ENCODE assay signal across 9 cellular contexts in the genomic region with DNA sequence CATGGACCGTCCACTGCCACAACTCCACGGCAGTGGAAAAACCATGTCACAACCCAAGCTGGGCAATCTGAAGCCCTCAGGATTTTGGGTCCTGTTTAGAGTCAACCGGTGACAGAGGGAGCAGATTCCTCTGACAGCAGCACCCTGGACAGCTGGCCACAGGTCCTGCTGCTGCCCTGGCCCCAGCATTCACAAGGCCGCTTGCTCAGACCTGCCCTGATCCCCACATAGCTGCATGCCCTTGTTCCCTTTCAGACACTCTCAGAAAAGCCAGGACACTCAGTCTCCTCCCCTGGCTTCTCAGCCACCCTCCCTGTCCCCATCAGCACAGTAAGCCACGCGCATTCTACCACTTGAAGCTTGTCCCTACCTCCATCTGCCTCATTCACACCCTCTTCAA. TPM values are rescaled to one million over a fixed set of nuclear protein-coding genes. Genes with fewer than 3 reads are reported as not detected.
DNase-seq lines count a peak whose midpoint lies in the region; TF ChIP-seq lines count a peak whose summit lies in the region.
"Had no signal": no experiment of that assay in that cellular context is flagged by ENCODE, and none has a peak within 500 bp of the region (broad histone marks: within the 10 kb centered on the region; RNA-seq: fewer than 3 reads in every experiment).

No MANE protein-coding gene starts in this region.

- BruUV-seq in PC-9 (replicated peaks; lab: Mats Ljungman, UMichigan) = no TSS peak

- H3K4me2 ChIP-seq in GM23248 (ENCODE audit: unreplicated experiment) (peak overlapping the region; percentile 86), PC-9 (peak overlapping the region; percentile 100)

- H3K79me2 ChIP-seq in GM23248 (ENCODE audit: insufficient read depth) (peaks cover 33% of the 10 kb centered on the region), PC-9 (ENCODE audit: low read depth) (peaks cover 25% of the 10 kb centered on the region)

- in situ Hi-C loops in GM23248 (cut with MboI) = no loop called here

- DNase-seq in GM23248 = peak; percentile 23
- no peak for DNase-seq in PC-9
- no peak for DNase-seq in epithelial cell of esophagus (ENCODE audit: low read depth)
- peak; percentile 38 for DNase-seq in posterior vena cava (ENCODE audit: low spot score)
- DNase-seq in GM20000 (ENCODE audit: low spot score) = no peak
- no peak for DNase-seq in esophagus muscularis mucosa (ENCODE audit: extremely low spot score)
- DNase-seq in DMS 273 (lab: John Stamatoyannopoulos, UW; ENCODE audit: unreplicated experiment) = no peak
- DNase-seq: GOT3, retina had no signal

- H3K36me3 ChIP-seq in GM23248 (ENCODE audit: low read depth) = no peaks in the 10 kb centered on the region; the same call in 1 of the 2 replicates
- peaks cover 28% of the 10 kb centered on the region; the same call in 1 of the 2 replicates for H3K36me3 ChIP-seq in PC-9 (ENCODE audit: low read depth)
- peaks cover 42 to 46% (median 43%) of the 10 kb centered on the region in 4 donors for H3K36me3 ChIP-seq in esophagus muscularis mucosa

- TF ChIP-seq EP300 in esophagus muscularis mucosa (IDR thresholded peaks at IDR 0.05) = no peak

- H4K20me1 ChIP-seq in GM23248 (ENCODE audit: insufficient read depth) (no peaks in the 10 kb centered on the region), PC-9 (ENCODE audit: insufficient read depth) (no peaks in the 10 kb centered on the region; the same call in 1 of the 2 replicates)

- H3K9ac ChIP-seq in GM23248 = peak overlapping the region; percentile 95

- CTCF ChIA-PET in PC-9 (lab: Charles Lee) = no interaction called here

- POLR2A ChIA-PET in PC-9 (lab: Charles Lee; ENCODE audit: unreplicated experiment) = no interaction called here

- H3K27ac ChIP-seq in GM23248 (no peak overlapping the region), PC-9 (no peak overlapping the region), esophagus muscularis mucosa (replicated peaks in 1 of 4) (no peak overlapping the region)

- 95% methylated on average over 6 of the region's 6 CpGs for WGBS in GM23248 (ENCODE audit: low coverage in 1 of 2, low lambda C conversion rate in 2 of 2, missing lambda C conversion rate in 2 of 2), 2 experiments
- 92% methylated on average over 4 of the region's 6 CpGs for WGBS in esophagus muscularis mucosa

- TF ChIP-seq CTCF in PC-9 (conservative IDR thresholded peaks at IDR 0.05) (no peak), epithelial cell of esophagus (IDR thresholded peaks at IDR 0.05; ENCODE audit: insufficient read depth, low read depth, low read length, missing control alignments) (no peak), GM20000 (IDR thresholded peaks at IDR 0.05; ENCODE audit: extremely low read depth, missing control alignments) (no peak), esophagus muscularis mucosa (IDR thresholded peaks at IDR 0.05) (no peak)

- no peaks in the 10 kb centered on the region for H3K9me3 ChIP-seq in GM23248 (ENCODE audit: low read depth)
- H3K9me3 ChIP-seq in PC-9 (ENCODE audit: insufficient read depth, low read depth) = no peaks in the 10 kb centered on the region
- no peaks in the 10 kb centered on the region for H3K9me3 ChIP-seq in esophagus muscularis mucosa

- H3K27me3 ChIP-seq in GM23248 (replicated peaks; ENCODE audit: insufficient read depth) (no peaks in the 10 kb centered on the region), PC-9 (ENCODE audit: insufficient read depth, low read depth) (peaks cover 13% of the 10 kb centered on the region), esophagus muscularis mucosa (no peaks in the 10 kb centered on the region)

- H3K9me2 ChIP-seq in GM23248 (ENCODE audit: insufficient read depth) = no peaks in the 10 kb centered on the region
- H3K9me2 ChIP-seq in PC-9 (ENCODE audit: insufficient read depth) = no peaks in the 10 kb centered on the region

- H2AFZ ChIP-seq in GM23248 (no peak overlapping the region), PC-9 (no peak overlapping the region)

- no peak for TF ChIP-seq POLR2A in esophagus muscularis mucosa (IDR thresholded peaks at IDR 0.05; ENCODE audit: low read depth)

- intact Hi-C loops in PC-9 (cut with micrococcal nuclease; ENCODE audit: unreplicated experiment) = no loop called here
- intact Hi-C loops in posterior vena cava (cut with DNase I) = no loop called here
- intact Hi-C loops in esophagus muscularis mucosa (cut with DNase I) = no loop called here

- peak overlapping the region; percentile 72; the same call in 1 of the 2 replicates for H3K4me3 ChIP-seq in GM23248
- peak overlapping the region; percentile 92; the same call in 1 of the 2 replicates for H3K4me3 ChIP-seq in PC-9
- peak overlapping the region; percentile 92 for H3K4me3 ChIP-seq in epithelial cell of esophagus (ENCODE audit: low read length)
- no peak overlapping the region for H3K4me3 ChIP-seq in esophagus muscularis mucosa

- H3K4me1 ChIP-seq in GM23248 (ENCODE audit: insufficient read depth) = peaks cover 12% of the 10 kb centered on the region; the same call in 1 of the 2 replicates
- H3K4me1 ChIP-seq in PC-9 (replicated peaks; ENCODE audit: insufficient read depth) = peaks cover 17% of the 10 kb centered on the region
- peaks cover 16 to 28% (median 23%) of the 10 kb centered on the region in 4 donors for H3K4me1 ChIP-seq in esophagus muscularis mucosa

- H3F3A ChIP-seq in GM23248 (ENCODE audit: insufficient read depth) (no peaks in the 10 kb centered on the region), PC-9 (ENCODE audit: insufficient read depth, low read depth) (no peaks in the 10 kb centered on the region)

RNA-seq across cellular contexts. Expression of a gene that starts 1.6 kb away (rescaled TPM):
- 114 and 255 TPM in 2 replicates for total RNA-seq in GM23248 (2014; rRNA removed; shearing (Covaris generic))
- polyA plus RNA-seq in GM23248 (2016; fragmentation: Nextera tagmentation; extraction: Ambion mirVana) = 340 and 350 TPM in 2 replicates
- total RNA-seq in PC-9 (2021) (202 and 256 TPM in 2 replicates), posterior vena cava (100 to 1,000 TPM in 1 of 2 donors, 10 to 100 TPM in 1; 93.3 to 127 TPM), esophagus muscularis mucosa (100 to 1,000 TPM; 179 to 254 (median 197) TPM)

RNA-seq across cellular contexts. Expression of a gene that starts 6.0 kb away (rescaled TPM):
- total RNA-seq in GM23248 (2014; rRNA removed; shearing (Covaris generic)) = not detected in 2 replicates
- polyA plus RNA-seq in GM23248 (2016; fragmentation: Nextera tagmentation; extraction: Ambion mirVana) = not detected in 2 replicates
- not detected in 2 replicates for total RNA-seq in PC-9 (2021)
- not detected for total RNA-seq in posterior vena cava
- not detected for total RNA-seq in esophagus muscularis mucosa

Comparison
In these comparisons a context has a peak if more than half of its experiments do, and no peak if none do; other contexts are left out.
1. DNase-seq: peak in GM23248 (single experiment) and posterior vena cava (single experiment); none in PC-9 (0 of 2), epithelial cell of esophagus (single experiment), GM20000 (single experiment), esophagus muscularis mucosa (single experiment) and DMS 273 (single experiment).
2. H3K4me3 ChIP-seq: peak in GM23248 (single experiment), PC-9 (single experiment) and epithelial cell of esophagus (single experiment); none in esophagus muscularis mucosa (0 of 4).